In genomic region chr9:109639666-109640231, GRCh38 we compare ENCODE assay signal across 10 cellular contexts.
DNase-seq lines count a peak whose midpoint lies in the region; ATAC-seq, FAIRE-seq and TF ChIP-seq lines count a peak whose summit lies in the region.
"Had no signal": no experiment of that assay in that cellular context is flagged by ENCODE, and none has a peak within 500 bp of the region (broad histone marks: within the 10 kb centered on the region; RNA-seq: fewer than 3 reads in every experiment).

No MANE protein-coding gene starts in this region.

- H3K27me3 Mint-ChIP-seq in activated CD8-positive, alpha-beta memory T cell treated with anti-CD3 and anti-CD28 coated beads, Interleukin-2, amount 10 ng/mL, durations not matched to agents 7 days and 5 days, result peaks cover 45% of the 10 kb centered on the region

- no peak overlapping the region for H4K8ac ChIP-seq in mesenchymal stem cell (ENCODE audit: low read length)

- no peak overlapping the region for H2BK12ac ChIP-seq in mesenchymal stem cell (ENCODE audit: low read length in 2 of 2)

- H3K4ac ChIP-seq in mesenchymal stem cell (ENCODE audit: low read depth in 1 of 2, low read length in 2 of 2), result no peak overlapping the region

- no peak overlapping the region for H2BK120ac ChIP-seq in mesenchymal stem cell (ENCODE audit: low read depth, low read length)

- H3K18ac ChIP-seq in mesenchymal stem cell (ENCODE audit: low read depth in 1 of 2, low read length in 2 of 2), result no peak overlapping the region

- DNase-seq in right lobe of liver, result no peak
- DNase-seq in HepG2 (ENCODE audit: low spot score), result no peak
- DNase-seq in coronary artery (ENCODE audit: low spot score), result no peak
- DNase-seq in mesenchymal stem cell, result no peak
- DNase-seq in activated CD8-positive, alpha-beta memory T cell treated with anti-CD3 and anti-CD28 coated beads, Interleukin-2, amount 10 ng/mL, durations not matched to agents 7 days and 5 days, result no peak
- DNase-seq in activated effector memory CD4-positive, alpha-beta T cell treated with Interleukin-2 at 50 U/mL for 16 hours, result no peak
- DNase-seq: activated gamma-delta T cell; CD8-positive, alpha-beta memory T cell had no signal

- H2BK5ac ChIP-seq in mesenchymal stem cell (ENCODE audit: low read depth, low read length, poor library complexity, severe bottlenecking), result no peak overlapping the region

- no peaks in the 10 kb centered on the region for H3K79me1 ChIP-seq in mesenchymal stem cell (replicated peaks; ENCODE audit: low read length, poor library complexity, severe bottlenecking)

- no TSS peak for BruUV-seq in HepG2 (replicated peaks; lab: Mats Ljungman, UMichigan)

- no peak overlapping the region for H3K14ac ChIP-seq in mesenchymal stem cell (ENCODE audit: low read length in 2 of 2)

- TF ChIP-seq EP300 in HepG2 (IDR thresholded peaks at IDR 0.05; ENCODE audit: low read depth in 2 of 2, low read length in 2 of 2) (no peak), HepG2 (CRISPR knock-in tag; IDR thresholded peaks at IDR 0.05; ENCODE audit: borderline replicate concordance) (no peak)

- H4K91ac ChIP-seq in mesenchymal stem cell (ENCODE audit: low read length), result no peak overlapping the region

- H3K23ac ChIP-seq in mesenchymal stem cell (ENCODE audit: low read length in 2 of 2), result no peak overlapping the region

- no peak overlapping the region for H2AK5ac ChIP-seq in mesenchymal stem cell (ENCODE audit: low read length, severe bottlenecking)

- H3K4me1 Mint-ChIP-seq in activated CD8-positive, alpha-beta memory T cell treated with anti-CD3 and anti-CD28 coated beads, Interleukin-2, amount 10 ng/mL, durations not matched to agents 7 days and 5 days, result no peaks in the 10 kb centered on the region
- H3K4me1 Mint-ChIP-seq: CD8-positive, alpha-beta memory T cell had no signal

- no peak overlapping the region for H3K9ac ChIP-seq in HepG2 (ENCODE audit: insufficient read depth, low read depth, low read length)
- peak overlapping the region; percentile 44 for H3K9ac ChIP-seq in mesenchymal stem cell (ENCODE audit: low read length)

- FAIRE-seq in HepG2 (lab: Jason Lieb, UNC), result no peak

- H3K36me3 ChIP-seq in right lobe of liver, result no peaks in the 10 kb centered on the region
- no peaks in the 10 kb centered on the region for H3K36me3 ChIP-seq in HepG2 (replicated peaks in 1 of 2; ENCODE audit: control insufficient read depth in 1 of 2, insufficient read depth in 2 of 2, low read length in 2 of 2)
- no peaks in the 10 kb centered on the region for H3K36me3 ChIP-seq in mesenchymal stem cell (ENCODE audit: control insufficient read depth in 1 of 2, insufficient read depth in 2 of 2, low read depth in 1 of 2, low read length in 2 of 2)

- POLR2A ChIA-PET in HepG2 (lab: Yijun Ruan, JAX), result no interaction called here

- H3K27me3 ChIP-seq in right lobe of liver (peaks cover 0 to 13% of the 10 kb centered on the region in 2 donors), HepG2 (ENCODE audit: control insufficient read depth in 1 of 2, insufficient read depth in 2 of 2, low read length in 2 of 2) (peaks cover 5 to 38% of the 10 kb centered on the region in 2 experiments; a peak in 4 of 5 replicates), mesenchymal stem cell (ENCODE audit: control insufficient read depth in 1 of 2, insufficient read depth in 1 of 2, low read length in 2 of 2) (peaks cover 70 to 77% of the 10 kb centered on the region in 2 experiments)

- no peaks in the 10 kb centered on the region for H3K36me3 Mint-ChIP-seq in activated CD8-positive, alpha-beta memory T cell treated with anti-CD3 and anti-CD28 coated beads, Interleukin-2, amount 10 ng/mL, durations not matched to agents 7 days and 5 days
- H3K36me3 Mint-ChIP-seq: CD8-positive, alpha-beta memory T cell had no signal

- TF ChIP-seq RAD21 in HepG2 (CRISPR knock-in tag; IDR thresholded peaks at IDR 0.05), result no peak

- H2BK15ac ChIP-seq in mesenchymal stem cell (ENCODE audit: low read depth, poor library complexity, severe bottlenecking), result no peak overlapping the region

- H3K4me1 ChIP-seq in right lobe of liver, result peaks cover 0 to 9% (median 2%) of the 10 kb centered on the region in 4 donors
- H3K4me1 ChIP-seq in HepG2 (ENCODE audit: insufficient read depth, low read length), result no peaks in the 10 kb centered on the region
- peaks cover 13% of the 10 kb centered on the region for H3K4me1 ChIP-seq in mesenchymal stem cell (ENCODE audit: control insufficient read depth, insufficient read depth, low read depth, low read length)

- ATAC-seq in right lobe of liver (peak; percentile 11 to 27 (median 20)), HepG2 (no peak), HG03571 (IDR thresholded peaks at IDR 0.05; ENCODE audit: unreplicated experiment) (no peak), GM21515 (IDR thresholded peaks at IDR 0.05; ENCODE audit: unreplicated experiment) (no peak)
- ATAC-seq in activated CD8-positive, alpha-beta memory T cell treated with anti-CD3 and anti-CD28 coated beads, Interleukin-2, amount 10 ng/mL, durations not matched to agents 7 days and 5 days, result no peak

- no peaks in the 10 kb centered on the region for H3K9me3 Mint-ChIP-seq in activated CD8-positive, alpha-beta memory T cell treated with anti-CD3 and anti-CD28 coated beads, Interleukin-2, amount 10 ng/mL, durations not matched to agents 7 days and 5 days (ENCODE audit: low read depth)

- CTCF ChIA-PET in HepG2 (lab: Yijun Ruan, JAX; ENCODE audit: low intra/inter-chr PET ratio, low total read pairs), result no interaction called here
- CTCF ChIA-PET in activated CD8-positive, alpha-beta memory T cell treated with anti-CD3 and anti-CD28 coated beads, Interleukin-2, amount 10 ng/mL, durations not matched to agents 7 days and 5 days (lab: Charles Lee), result no interaction called here

- no peak overlapping the region for H3K4me3 Mint-ChIP-seq in activated CD8-positive, alpha-beta memory T cell treated with anti-CD3 and anti-CD28 coated beads, Interleukin-2, amount 10 ng/mL, durations not matched to agents 7 days and 5 days
- H3K4me3 Mint-ChIP-seq: CD8-positive, alpha-beta memory T cell had no signal

- no peak overlapping the region for H3K27ac Mint-ChIP-seq in activated CD8-positive, alpha-beta memory T cell treated with anti-CD3 and anti-CD28 coated beads, Interleukin-2, amount 10 ng/mL, durations not matched to agents 7 days and 5 days
- H3K27ac Mint-ChIP-seq: CD8-positive, alpha-beta memory T cell had no signal

- in situ Hi-C loops in HepG2 (cut with HindIII; ENCODE audit: extremely low pct_ligation_motif_present, low pct_unique_long_range_greater_than_20kb), result no loop called here

- H3K4me3 ChIP-seq in right lobe of liver (peak overlapping the region; percentile 34 to 56 (median 38)), HepG2 (replicated peaks in 1 of 3; ENCODE audit: insufficient read depth in 1 of 3, low read depth in 2 of 3, low read length in 3 of 3) (no peak overlapping the region), coronary artery (peak overlapping the region; percentile 74), mesenchymal stem cell (ENCODE audit: insufficient read depth in 1 of 2, low read depth in 1 of 2, low read length in 2 of 2) (peak overlapping the region; percentile 50 to 78)

- no peak overlapping the region for H3K4me2 ChIP-seq in HepG2 (ENCODE audit: low read depth, low read length)
- peak overlapping the region; percentile 83 for H3K4me2 ChIP-seq in mesenchymal stem cell (ENCODE audit: low read length, poor library complexity, severe bottlenecking)

- H3K9me3 ChIP-seq in right lobe of liver (no peaks in the 10 kb centered on the region), HepG2 (ENCODE audit: low read length) (no peaks in the 10 kb centered on the region), mesenchymal stem cell (ENCODE audit: control insufficient read depth, low read length) (peaks cover 3% of the 10 kb centered on the region)

- intact Hi-C loops in right lobe of liver (cut with DNase I) (no loop called here), HepG2 (cut with micrococcal nuclease; ENCODE audit: unreplicated experiment) (no loop called here)

- no peak overlapping the region for H2AFZ ChIP-seq in HepG2 (ENCODE audit: low read length)
- H2AFZ ChIP-seq in mesenchymal stem cell (ENCODE audit: low read depth, low read length), result no peak overlapping the region

- no peak overlapping the region for H3K27ac ChIP-seq in right lobe of liver
- no peak overlapping the region for H3K27ac ChIP-seq in HepG2 (ENCODE audit: extremely low read length, insufficient read depth, low read length)
- H3K27ac ChIP-seq in coronary artery, result no peak overlapping the region
- H3K27ac ChIP-seq in mesenchymal stem cell (ENCODE audit: low read length, poor library complexity, severe bottlenecking), result no peak overlapping the region

- H3K79me2 ChIP-seq in HepG2 (ENCODE audit: insufficient read depth, low read length), result no peaks in the 10 kb centered on the region

- TF ChIP-seq POLR2A in right lobe of liver (IDR thresholded peaks at IDR 0.05) (no peak), HepG2 (IDR thresholded peaks at IDR 0.05; ENCODE audit: insufficient read depth in 1 of 2, low read depth in 2 of 2, low read length in 2 of 2) (no peak)

- WGBS in right lobe of liver (ENCODE audit: insufficient coverage, low coverage, low lambda C conversion rate, missing lambda C conversion rate), result 14% methylated on average over 14 of the region's 17 CpGs
- WGBS in HepG2 (ENCODE audit: low lambda C conversion rate), result 19% methylated on average over 15 of the region's 17 CpGs
- 19% methylated on average over 17 of the region's 17 CpGs for WGBS in mesenchymal stem cell

- no peaks in the 10 kb centered on the region for H4K20me1 ChIP-seq in HepG2 (ENCODE audit: insufficient read depth, low read length)

- TF ChIP-seq CTCF in right lobe of liver (IDR thresholded peaks at IDR 0.05), result no peak
- no peak for TF ChIP-seq CTCF in HepG2 (CRISPR knock-in tag; IDR thresholded peaks at IDR 0.05)
- no peak for TF ChIP-seq CTCF in coronary artery (IDR thresholded peaks at IDR 0.05)

TF ChIP-seq in HepG2, 621 proteins besides CTCF, POLR2A, EP300 and RAD21 (continues in another document):
- TF ChIP-seq SMYD3 (CRISPR knock-in tag; IDR thresholded peaks at IDR 0.05), result no peak
- no peak for TF ChIP-seq ZNF17 (CRISPR knock-in tag; IDR thresholded peaks at IDR 0.05)

Comparison
In these comparisons a context has a peak if more than half of its experiments do, and no peak if none do; other contexts are left out.
1. ATAC-seq: peak in right lobe of liver (4 of 4); none in HepG2 (single experiment), activated CD8-positive, alpha-beta memory T cell treated with anti-CD3 and anti-CD28 coated beads, Interleukin-2, amount 10 ng/mL, durations not matched to agents 7 days and 5 days (single experiment), HG03571 (single experiment) and GM21515 (single experiment).
2. H3K4me3 ChIP-seq: peak in right lobe of liver (3 of 3), coronary artery (single experiment) and mesenchymal stem cell (2 of 2); none in HepG2 (0 of 3).